8 cellular contexts compared by ENCODE assay signal in genomic region chr16:22189473-22190168, GRCh38. TPM values are rescaled to one million over a fixed set of nuclear protein-coding genes. Genes with fewer than 3 reads are reported as not detected.
DNase-seq lines count a peak whose midpoint lies in the region; ATAC-seq and TF ChIP-seq lines count a peak whose summit lies in the region.

No MANE protein-coding gene starts in this region.

- H3K4me1 Mint-ChIP-seq in neural progenitor cell, result peaks cover 19% of the 10 kb centered on the region

- DNase-seq in A673 (ENCODE audit: low spot score) (no peak), LNCaP clone FGC (ENCODE audit: low read depth) (peak; percentile 39), neural progenitor cell (ENCODE audit: low spot score) (no peak), testis (peak; percentile 38)
- peak in 2 of 3 experiments; percentile 57 to 68 for DNase-seq in activated CD8-positive, alpha-beta memory T cell treated with anti-CD3 and anti-CD28 coated beads for 48 hours (ENCODE audit: low read depth in 2 of 3, low spot score in 2 of 3)

- no peak for TF ChIP-seq POLR2A in testis (IDR thresholded peaks at IDR 0.05)

- intact Hi-C loops in A673 (cut with micrococcal nuclease; ENCODE audit: unreplicated experiment), result loop anchor here (2.0 to 10.0 kb wide), 2 partner anchors 237 to 365 kb away; partner anchors contain the start of gene UQCRC2
- intact Hi-C loops in testis (cut with DNase I; ENCODE audit: low total_unique reads), result loop anchor here (10.0 kb wide), 1 partner anchor 235 kb away; the partner anchor contains the start of gene UQCRC2

- H3K79me2 ChIP-seq in neural progenitor cell (ENCODE audit: low read depth), result no peaks in the 10 kb centered on the region

- peaks cover 10% of the 10 kb centered on the region for H4K20me1 ChIP-seq in neural progenitor cell (ENCODE audit: low read depth)

- H3K27ac Mint-ChIP-seq in neural progenitor cell, result no peak overlapping the region

- H3K4me3 Mint-ChIP-seq in neural progenitor cell, result peak overlapping the region; percentile 91

- no peaks in the 10 kb centered on the region for H3K36me3 Mint-ChIP-seq in neural progenitor cell

- H3K9me3 Mint-ChIP-seq in neural progenitor cell, result no peaks in the 10 kb centered on the region

- WGBS in esophagus, 2 donors, result 1 to 2% methylated on average over 27 of the region's 27 CpGs
- 0 to 1% methylated on average over 15 to 27 of the region's 27 CpGs for WGBS in testis, 2 donors

- POLR2A ChIA-PET in A673 (lab: Charles Lee; ENCODE audit: low non-redundant PET), result no interaction called here

- CTCF ChIA-PET in A673 (lab: Charles Lee), result interaction anchor here (1.3 to 1.6 kb wide), 4 partner anchors 67 to 239 kb away, joined by 3 to 15 read pairs (median 4); no protein-coding TSS in a partner anchor

- peak overlapping the region; percentile 82 for H3K4me2 ChIP-seq in neural progenitor cell

- H3K36me3 ChIP-seq in A673 (ENCODE audit: insufficient read depth, low read length, poor library complexity, severe bottlenecking) (no peaks in the 10 kb centered on the region), esophagus (ENCODE audit: control insufficient read depth in 2 of 2, insufficient read depth in 2 of 2, low read length in 1 of 2) (no peaks in the 10 kb centered on the region), neural progenitor cell (no peaks in the 10 kb centered on the region), testis (ENCODE audit: low read depth, missing control alignments) (no peaks in the 10 kb centered on the region)

- H3K9ac ChIP-seq in neural progenitor cell, result no peak overlapping the region

- H3K27me3 ChIP-seq in A673 (replicated peaks; ENCODE audit: insufficient read depth, low read depth, low read length, poor library complexity) (no peaks in the 10 kb centered on the region), esophagus (ENCODE audit: control insufficient read depth in 1 of 2, insufficient read depth in 2 of 2, low read length in 2 of 2) (no peaks in the 10 kb centered on the region), neural progenitor cell (peaks cover 16% of the 10 kb centered on the region), testis (no peaks in the 10 kb centered on the region)

- H2AFZ ChIP-seq in neural progenitor cell (replicated peaks), result peak overlapping the region; percentile 21

- TF ChIP-seq CTCF in A673 (conservative IDR thresholded peaks at IDR 0.05; ENCODE audit: low read depth, low read length) (no peak), LNCaP clone FGC (IDR thresholded peaks at IDR 0.05; ENCODE audit: control insufficient read depth, extremely low read depth, insufficient read depth) (no peak), neural progenitor cell (IDR thresholded peaks at IDR 0.05) (no peak), testis (IDR thresholded peaks at IDR 0.05) (no peak)

- no TSS peak for BruUV-seq in A673 (replicated peaks; lab: Mats Ljungman, UMichigan)

- H3K9me3 ChIP-seq in A673 (ENCODE audit: low read depth, low read length, poor library complexity, severe bottlenecking) (no peaks in the 10 kb centered on the region), esophagus (ENCODE audit: control insufficient read depth in 2 of 2, insufficient read depth in 1 of 2, low read depth in 1 of 2, low read length in 1 of 2) (no peaks in the 10 kb centered on the region), neural progenitor cell (ENCODE audit: low read depth) (no peaks in the 10 kb centered on the region), testis (no peaks in the 10 kb centered on the region)

- H3K4me3 ChIP-seq in A673 (ENCODE audit: low read depth, low read length, poor library complexity, severe bottlenecking) (peak overlapping the region; percentile 63), LNCaP clone FGC (ENCODE audit: low read depth, low read length) (peak overlapping the region; percentile 63), esophagus (ENCODE audit: low read depth in 1 of 2, low read length in 2 of 2) (peak overlapping the region; percentile 66 to 76), neural progenitor cell (peak overlapping the region; percentile 70), testis (peak overlapping the region; percentile 68 to 70)

- peak overlapping the region; percentile 54 for H3K27ac ChIP-seq in A673 (ENCODE audit: low read depth, low read length, poor library complexity, severe bottlenecking)
- H3K27ac ChIP-seq in esophagus (ENCODE audit: low read depth in 2 of 2, low read length in 1 of 2), result peak overlapping the region; percentile 92 to 99
- H3K27ac ChIP-seq in neural progenitor cell, result no peak overlapping the region
- H3K27ac ChIP-seq in testis, result peak overlapping the region; percentile 96

- H3K4me1 ChIP-seq in A673 (ENCODE audit: insufficient read depth, low read length, poor library complexity, severe bottlenecking) (peaks cover 15% of the 10 kb centered on the region), esophagus (ENCODE audit: control insufficient read depth in 2 of 2, insufficient read depth in 2 of 2, low read length in 1 of 2) (peaks cover 2% of the 10 kb centered on the region in 2 donors), neural progenitor cell (peaks cover 4% of the 10 kb centered on the region), testis (peaks cover 15% of the 10 kb centered on the region)

- H3K27me3 Mint-ChIP-seq in neural progenitor cell (ENCODE audit: insufficient read depth, low read depth), result peaks cover 10% of the 10 kb centered on the region

- peaks cover 9% of the 10 kb centered on the region for H3F3A ChIP-seq in neural progenitor cell (ENCODE audit: low read depth)

- ATAC-seq in GM18907 (IDR thresholded peaks at IDR 0.05; ENCODE audit: unreplicated experiment), result peak; percentile 23
- no peak for ATAC-seq in GM19467 (IDR thresholded peaks at IDR 0.05; ENCODE audit: unreplicated experiment)

RNA-seq across cellular contexts. Expression of gene EEF2K, which starts 16.5 kb away (rescaled TPM):
- 14.3 and 18.4 TPM in 2 replicates for total RNA-seq in A673 (2021)
- 1 to 10 TPM; 4.6 to 6.9 TPM for polyA plus RNA-seq in esophagus
- total RNA-seq in neural progenitor cell (ENCODE audit: low replicate concordance), result 9.0 and 12.3 TPM in 2 replicates
- 10 to 100 TPM; 10.2 to 11.1 TPM for total RNA-seq in testis
- 6.6 TPM for polyA plus RNA-seq in testis (ENCODE audit: insufficient read depth, low read depth, low replicate concordance)

RNA-seq across cellular contexts. Expression of gene SDR42E2, which starts 27.3 kb away (rescaled TPM):
- total RNA-seq in A673 (2021) (not detected in 2 replicates), neural progenitor cell (ENCODE audit: low replicate concordance) (0.15 TPM in 1 of 2 replicates, not detected in the other), testis (under 1 TPM; 0.31 TPM)
- polyA plus RNA-seq in esophagus (under 1 TPM in 1 of 2 donors, not detected in 1; 0.04 TPM), testis (ENCODE audit: insufficient read depth, low read depth, low replicate concordance) (1.4 TPM)

Comparison
In these comparisons a context has a peak if more than half of its experiments do, and no peak if none do; other contexts are left out.
1. DNase-seq: peak in LNCaP clone FGC (single experiment), activated CD8-positive, alpha-beta memory T cell treated with anti-CD3 and anti-CD28 coated beads for 48 hours (2 of 3) and testis (single experiment); none in A673 (single experiment) and neural progenitor cell (single experiment).
2. Peak in every context shown above with its lines, with median percentiles within 50 percentile points of each other: H3K4me3 ChIP-seq.